ENCODE assay signal across 8 cellular contexts in genomic region chr6:48765352-48765961, GRCh38.
A peak's percentile ranks its signal among the peaks of the same experiment; 100 is the strongest.
DNase-seq lines count a peak whose midpoint lies in the region; ATAC-seq and TF ChIP-seq lines count a peak whose summit lies in the region.

No MANE protein-coding gene starts in this region.

- no peak overlapping the region for H3K4me3 ChIP-seq in heart left ventricle
- H3K4me3 ChIP-seq in WERI-Rb-1 (ENCODE audit: low read depth, low read length): no peak overlapping the region

- intact Hi-C loops in heart left ventricle (cut with DNase I) (loop anchor here (2.0 to 10.0 kb wide), 7 partner anchors 681 to 1351 kb away; no protein-coding TSS in a partner anchor), Right ventricle myocardium superior (cut with DNase I) (no loop called here)
- intact Hi-C loops in activated T-helper 2 cell treated with anti-CD3 and anti-CD28 coated beads, Interferon-gamma antibody, Interleukin-2, Interleukin-4, amounts not matched to agents 10 μg/mL and 5 μg/mL and 100 μg/mL, durations not matched to agents 14 hours and 24 hours and 36 hours (cut with micrococcal nuclease): loop anchor here (5.0 kb wide), 1 partner anchor 978 kb away; no protein-coding TSS in a partner anchor

- ATAC-seq in heart left ventricle (peak in 1 of 4 donors; percentile 59), Right ventricle myocardium superior (ENCODE audit: poor library complexity) (no peak)

- peak in 10 of 12 donors; percentile 12 to 58 (median 50) for TF ChIP-seq CTCF in heart left ventricle (IDR thresholded peaks at IDR 0.05)
- TF ChIP-seq CTCF in WERI-Rb-1 (IDR thresholded peaks at IDR 0.05; ENCODE audit: low read depth, low read length): peak; percentile 53
- peak; percentile 83 for TF ChIP-seq CTCF in type B pancreatic cell (conservative IDR thresholded peaks at IDR 0.05)

- no peak overlapping the region for H3K27ac Mint-ChIP-seq in type B pancreatic cell
- H3K27ac Mint-ChIP-seq in activated T-helper 2 cell treated with anti-CD3 and anti-CD28 coated beads, Interferon-gamma antibody, Interleukin-2, Interleukin-4, amounts not matched to agents 10 μg/mL and 5 μg/mL and 100 μg/mL, durations not matched to agents 14 hours and 24 hours and 36 hours: no peak overlapping the region

- peaks cover 0 to 6% (median 0%) of the 10 kb centered on the region in 9 donors for H3K27me3 ChIP-seq in heart left ventricle
- H3K27me3 ChIP-seq in WERI-Rb-1 (ENCODE audit: insufficient read depth, low read depth, severe bottlenecking): no peaks in the 10 kb centered on the region

- H3K4me3 Mint-ChIP-seq in type B pancreatic cell: no peak overlapping the region
- H3K4me3 Mint-ChIP-seq in activated T-helper 2 cell treated with anti-CD3 and anti-CD28 coated beads, Interferon-gamma antibody, Interleukin-2, Interleukin-4, amounts not matched to agents 10 μg/mL and 5 μg/mL and 100 μg/mL, durations not matched to agents 14 hours and 24 hours and 36 hours (ENCODE audit: low read depth): no peak overlapping the region

- no peaks in the 10 kb centered on the region for H3K9me3 Mint-ChIP-seq in type B pancreatic cell
- H3K9me3 Mint-ChIP-seq in activated T-helper 2 cell treated with anti-CD3 and anti-CD28 coated beads, Interferon-gamma antibody, Interleukin-2, Interleukin-4, amounts not matched to agents 10 μg/mL and 5 μg/mL and 100 μg/mL, durations not matched to agents 14 hours and 24 hours and 36 hours: peaks cover under 1% of the 10 kb centered on the region

- 8 to 12% (median 11%) methylated on average over 7 of the region's 7 CpGs for WGBS in heart left ventricle, 4 donors

- H3K36me3 ChIP-seq in heart left ventricle: no peaks in the 10 kb centered on the region
- H3K36me3 ChIP-seq in WERI-Rb-1: no peaks in the 10 kb centered on the region

- H3K36me3 Mint-ChIP-seq in type B pancreatic cell: no peaks in the 10 kb centered on the region
- H3K36me3 Mint-ChIP-seq in activated T-helper 2 cell treated with anti-CD3 and anti-CD28 coated beads, Interferon-gamma antibody, Interleukin-2, Interleukin-4, amounts not matched to agents 10 μg/mL and 5 μg/mL and 100 μg/mL, durations not matched to agents 14 hours and 24 hours and 36 hours (ENCODE audit: low read depth): no peaks in the 10 kb centered on the region

- DNase-seq in heart left ventricle: peak in 3 of 5 donors; percentile 6 to 35 (median 26)
- no peak for DNase-seq in Right ventricle myocardium superior
- peak; percentile 7 to 17 for DNase-seq in NCI-H1930 (lab: John Stamatoyannopoulos, UW)
- peak; percentile 86 for DNase-seq in WERI-Rb-1
- DNase-seq in iPS DF 4.7 (ENCODE audit: extremely low read depth, low spot score): peak; percentile 11
- DNase-seq in type B pancreatic cell (ENCODE audit: extremely low spot score, unreplicated experiment): no peak
- DNase-seq in activated T-helper 2 cell treated with anti-CD3 and anti-CD28 coated beads, Interferon-gamma antibody, Interleukin-2, Interleukin-4, amounts not matched to agents 10 μg/mL and 5 μg/mL and 100 μg/mL, durations not matched to agents 14 hours and 24 hours and 36 hours (ENCODE audit: low spot score): no peak
- DNase-seq in stimulated activated CD4-positive, alpha-beta T cell treated with anti-CD3 and anti-CD28 coated beads, Interleukin-15, amount 100 ng/mL, for 24 hours: no peak

- H3K27me3 Mint-ChIP-seq in type B pancreatic cell: peaks cover 3% of the 10 kb centered on the region
- H3K27me3 Mint-ChIP-seq in activated T-helper 2 cell treated with anti-CD3 and anti-CD28 coated beads, Interferon-gamma antibody, Interleukin-2, Interleukin-4, amounts not matched to agents 10 μg/mL and 5 μg/mL and 100 μg/mL, durations not matched to agents 14 hours and 24 hours and 36 hours (ENCODE audit: low read depth): no peaks in the 10 kb centered on the region

- peaks cover 0 to 2% (median 0%) of the 10 kb centered on the region in 12 donors for H3K4me1 ChIP-seq in heart left ventricle

- no peak for TF ChIP-seq POLR2A in heart left ventricle (IDR thresholded peaks at IDR 0.05)

- peaks cover 13% of the 10 kb centered on the region for H3K4me1 Mint-ChIP-seq in type B pancreatic cell (ENCODE audit: unreplicated experiment)
- no peaks in the 10 kb centered on the region for H3K4me1 Mint-ChIP-seq in activated T-helper 2 cell treated with anti-CD3 and anti-CD28 coated beads, Interferon-gamma antibody, Interleukin-2, Interleukin-4, amounts not matched to agents 10 μg/mL and 5 μg/mL and 100 μg/mL, durations not matched to agents 14 hours and 24 hours and 36 hours (ENCODE audit: low read depth)

- H3K9me3 ChIP-seq in heart left ventricle (no peaks in the 10 kb centered on the region), WERI-Rb-1 (ENCODE audit: severe bottlenecking) (no peaks in the 10 kb centered on the region)

- H3K27ac ChIP-seq in heart left ventricle (no peak overlapping the region), WERI-Rb-1 (no peak overlapping the region)

Comparison
In these comparisons a context has a peak if more than half of its experiments do, and no peak if none do; other contexts are left out.
1. DNase-seq: peak in heart left ventricle (3 of 5), NCI-H1930 (2 of 2), WERI-Rb-1 (single experiment) and iPS DF 4.7 (single experiment); none in Right ventricle myocardium superior (single experiment), type B pancreatic cell (single experiment), activated T-helper 2 cell treated with anti-CD3 and anti-CD28 coated beads, Interferon-gamma antibody, Interleukin-2, Interleukin-4, amounts not matched to agents 10 μg/mL and 5 μg/mL and 100 μg/mL, durations not matched to agents 14 hours and 24 hours and 36 hours (single experiment) and stimulated activated CD4-positive, alpha-beta T cell treated with anti-CD3 and anti-CD28 coated beads, Interleukin-15, amount 100 ng/mL, for 24 hours (single experiment).
2. Peak in every context shown above with its lines, with median percentiles within 50 percentile points of each other: CTCF ChIP-seq.